Comparison of ENCODE assay signal across 8 cellular contexts in genomic region chr10:80472234-80473095, GRCh38. TPM values are rescaled to one million over a fixed set of nuclear protein-coding genes. Genes with fewer than 3 reads are reported as not detected.
DNase-seq lines count a peak whose midpoint lies in the region; ATAC-seq and TF ChIP-seq lines count a peak whose summit lies in the region.

No MANE protein-coding gene starts in this region.

- no peaks in the 10 kb centered on the region for H3K27me3 Mint-ChIP-seq in natural killer cell treated with Interleukin-12 subunit alpha and Interleukin-12 subunit beta and Interleukin-15 and Interleukin-18, amount 100 ng/mL, for 72 hours

- H3K27ac Mint-ChIP-seq in natural killer cell treated with Interleukin-12 subunit alpha and Interleukin-12 subunit beta and Interleukin-15 and Interleukin-18, amount 100 ng/mL, for 72 hours = peak overlapping the region; percentile 75 to 95

- in situ Hi-C loops in astrocyte of the cerebellum (cut with HindIII; ENCODE audit: low sequenced_read_pairs) = no loop called here

- ATAC-seq in GM19463 (IDR thresholded peaks at IDR 0.05; ENCODE audit: unreplicated experiment) = peak; percentile 87
- ATAC-seq in HG03457 (IDR thresholded peaks at IDR 0.05; ENCODE audit: unreplicated experiment) = peak; percentile 92
- peak; percentile 89 to 92 for ATAC-seq in natural killer cell treated with Interleukin-12 subunit alpha and Interleukin-12 subunit beta and Interleukin-15 and Interleukin-18, amount 100 ng/mL, for 72 hours

- peaks cover 68% of the 10 kb centered on the region in 2 donors for H3K4me1 Mint-ChIP-seq in natural killer cell treated with Interleukin-12 subunit alpha and Interleukin-12 subunit beta and Interleukin-15 and Interleukin-18, amount 100 ng/mL, for 72 hours (ENCODE audit: low read depth in 2 of 2)

- peak; percentile 2 for TF ChIP-seq CTCF in astrocyte of the cerebellum (IDR thresholded peaks at IDR 0.05; ENCODE audit: low read depth, low read length, missing control alignments)

- H3K4me3 Mint-ChIP-seq in natural killer cell treated with Interleukin-12 subunit alpha and Interleukin-12 subunit beta and Interleukin-15 and Interleukin-18, amount 100 ng/mL, for 72 hours = peak overlapping the region; percentile 59

- no peaks in the 10 kb centered on the region for H3K36me3 Mint-ChIP-seq in natural killer cell treated with Interleukin-12 subunit alpha and Interleukin-12 subunit beta and Interleukin-15 and Interleukin-18, amount 100 ng/mL, for 72 hours

- peak; percentile 80 for DNase-seq in EH (ENCODE audit: low read depth)
- no peak for DNase-seq in astrocyte of the cerebellum (ENCODE audit: low read depth)
- DNase-seq in natural killer cell treated with Interleukin-12 subunit alpha and Interleukin-12 subunit beta and Interleukin-15 and Interleukin-18, amount 100 ng/mL, for 72 hours (ENCODE audit: low spot score) = peak; percentile 65
- DNase-seq in HK-2 (ENCODE audit: unreplicated experiment) = no peak
- DNase-seq in foreskin melanocyte = no peak
- DNase-seq in stimulated activated CD8-positive, alpha-beta memory T cell treated with anti-CD3 and anti-CD28 coated beads, Interleukin-4, amount 100 ng/mL, for 48 hours = no peak

- no peaks in the 10 kb centered on the region for H3K9me3 Mint-ChIP-seq in natural killer cell treated with Interleukin-12 subunit alpha and Interleukin-12 subunit beta and Interleukin-15 and Interleukin-18, amount 100 ng/mL, for 72 hours

- H3K4me3 ChIP-seq in astrocyte of the cerebellum (ENCODE audit: low read depth, low read length) = no peak overlapping the region

RNA-seq across cellular contexts. Expression of gene TSPAN14, which starts 18.4 kb away (rescaled TPM):
- 10 to 100 TPM; 56.5 to 76.6 TPM for total RNA-seq in natural killer cell treated with Interleukin-12 subunit alpha and Interleukin-12 subunit beta and Interleukin-15 and Interleukin-18, amount 100 ng/mL, for 72 hours

Comparison
In these comparisons a context has a peak if more than half of its experiments do, and no peak if none do; other contexts are left out.
1. DNase-seq: peak in EH (single experiment) and natural killer cell treated with Interleukin-12 subunit alpha and Interleukin-12 subunit beta and Interleukin-15 and Interleukin-18, amount 100 ng/mL, for 72 hours (single experiment); none in astrocyte of the cerebellum (single experiment), HK-2 (single experiment), foreskin melanocyte (single experiment) and stimulated activated CD8-positive, alpha-beta memory T cell treated with anti-CD3 and anti-CD28 coated beads, Interleukin-4, amount 100 ng/mL, for 48 hours (single experiment).
2. Peak in every context shown above with its lines, with median percentiles within 50 percentile points of each other: ATAC-seq.